In the genomic region with DNA sequence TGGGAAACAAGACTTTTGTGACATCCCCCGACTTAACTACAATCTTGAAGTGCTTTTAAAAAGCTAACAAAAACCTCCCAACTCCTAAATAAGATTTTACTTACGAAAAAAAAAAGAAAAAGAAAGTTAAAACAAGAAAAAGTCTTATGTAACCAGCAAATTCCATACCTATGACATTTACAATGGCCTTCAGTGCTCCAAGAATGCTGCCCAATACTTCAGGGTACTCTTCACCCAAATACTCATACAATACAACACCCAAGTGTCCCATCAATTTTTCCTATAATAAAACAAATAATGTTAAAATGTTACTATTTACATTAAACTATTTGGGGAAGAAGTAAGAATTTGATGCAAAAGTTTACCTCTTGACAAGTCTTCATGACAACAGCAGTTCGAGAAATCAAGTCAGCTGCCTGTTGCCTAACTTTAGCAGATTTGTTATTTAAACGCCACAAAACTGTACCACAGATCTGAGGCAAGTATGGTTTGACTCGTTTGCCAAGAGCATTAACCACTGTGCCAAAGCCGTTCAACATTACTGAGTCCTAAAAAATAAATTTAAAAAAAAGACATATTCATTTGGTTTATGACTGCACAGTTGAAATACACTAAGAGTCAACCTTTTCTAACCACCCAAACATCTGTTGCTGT, we compare ENCODE assay signal across 11 cellular contexts.
"Had no signal": no experiment of that assay in that cellular context is flagged by ENCODE, and none has a peak within 500 bp of the region (broad histone marks: within the 10 kb centered on the region; RNA-seq: fewer than 3 reads in every experiment).

No MANE protein-coding gene starts in this region.

- H3K9me3 ChIP-seq: body of pancreas, lower lobe of right lung had no signal

- H3K4me1 ChIP-seq: body of pancreas, lower lobe of right lung, parathyroid adenoma had no signal

- ATAC-seq: body of pancreas had no signal

- H3K4me3 ChIP-seq: body of pancreas, lower lobe of right lung had no signal

- DNase-seq: activated CD4-positive, alpha-beta T cell treated with anti-CD3 and anti-CD28 coated beads, Interleukin-2, amount 50 U/mL, for 4 hours; body of pancreas; central memory CD4-positive, alpha-beta T cell; cortex of kidney; effector CD8-positive, alpha-beta T cell; hippocampal formation; lower lobe of right lung; small intestine; T-helper 2 cell; trophoblast cell had no signal

- H3K9ac ChIP-seq: parathyroid adenoma had no signal

- H2AFZ ChIP-seq: parathyroid adenoma had no signal

- H3K79me2 ChIP-seq: parathyroid adenoma had no signal

- H3K27me3 ChIP-seq: body of pancreas had no signal

- H3K27ac ChIP-seq: body of pancreas, lower lobe of right lung, parathyroid adenoma had no signal
